11 cellular contexts compared by ENCODE assay signal in the genomic region with DNA sequence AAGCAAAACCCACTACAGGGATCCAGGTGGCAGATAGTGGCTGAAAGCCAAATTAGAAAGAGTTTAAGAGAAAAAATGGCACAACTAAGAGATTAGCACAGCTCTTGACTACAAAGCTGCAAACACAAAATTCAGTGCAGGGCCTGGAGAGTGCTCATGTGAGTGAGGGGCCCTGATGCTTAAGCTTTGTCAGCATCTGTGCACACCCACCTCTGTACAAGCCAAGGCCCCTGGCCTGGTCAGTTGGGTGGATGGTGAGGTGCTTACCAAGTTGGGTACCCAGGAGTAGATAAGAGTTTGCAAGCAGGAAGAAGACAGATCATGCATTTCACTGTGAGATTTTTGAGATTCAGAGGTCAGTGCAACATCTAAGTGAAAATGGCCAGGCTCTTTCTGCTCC.
A peak's percentile ranks its signal among the peaks of the same experiment; 100 is the strongest.
DNase-seq lines count a peak whose midpoint lies in the region; ATAC-seq and TF ChIP-seq lines count a peak whose summit lies in the region.
"Had no signal": no experiment of that assay in that cellular context is flagged by ENCODE, and none has a peak within 500 bp of the region (broad histone marks: within the 10 kb centered on the region; RNA-seq: fewer than 3 reads in every experiment).

No MANE protein-coding gene starts in this region.

- no peaks in the 10 kb centered on the region for H3K9me3 ChIP-seq in cardiac muscle cell (ENCODE audit: low read depth)
- H3K9me3 ChIP-seq in right atrium auricular region: no peaks in the 10 kb centered on the region
- H3K9me3 ChIP-seq: BE2C, vagina had no signal

- H3K4me3 ChIP-seq in cardiac muscle cell: no peak overlapping the region
- H3K4me3 ChIP-seq in right atrium auricular region: no peak overlapping the region
- H3K4me3 ChIP-seq: vagina had no signal

- H3K9me3 Mint-ChIP-seq in activated CD8-positive, alpha-beta T cell treated with anti-CD3 and anti-CD28 coated beads, Interleukin-2, amount 10 ng/mL, durations not matched to agents 7 days and 5 days (ENCODE audit: insufficient read depth): peaks cover 15% of the 10 kb centered on the region
- no peaks in the 10 kb centered on the region for H3K9me3 Mint-ChIP-seq in stimulated activated naive CD8-positive, alpha-beta T cell treated with anti-CD3 and anti-CD28 coated beads, Interleukin-15, amount 100 ng/mL, for 72 hours

- no peaks in the 10 kb centered on the region for H3K36me3 ChIP-seq in cardiac muscle cell
- no peaks in the 10 kb centered on the region for H3K36me3 ChIP-seq in right atrium auricular region
- H3K36me3 ChIP-seq: BE2C, vagina had no signal

- POLR2A ChIA-PET in activated CD8-positive, alpha-beta T cell treated with anti-CD3 and anti-CD28 coated beads, Interleukin-2, amount 10 ng/mL, durations not matched to agents 7 days and 5 days (lab: Charles Lee): no interaction called here

- peaks cover 2% of the 10 kb centered on the region for H3K27me3 Mint-ChIP-seq in activated CD8-positive, alpha-beta T cell treated with anti-CD3 and anti-CD28 coated beads, Interleukin-2, amount 10 ng/mL, durations not matched to agents 7 days and 5 days (ENCODE audit: low read depth)
- H3K27me3 Mint-ChIP-seq in stimulated activated naive CD8-positive, alpha-beta T cell treated with anti-CD3 and anti-CD28 coated beads, Interleukin-15, amount 100 ng/mL, for 72 hours: no peaks in the 10 kb centered on the region

- peak overlapping the region; percentile 21 for H3K4me3 Mint-ChIP-seq in activated CD8-positive, alpha-beta T cell treated with anti-CD3 and anti-CD28 coated beads, Interleukin-2, amount 10 ng/mL, durations not matched to agents 7 days and 5 days
- H3K4me3 Mint-ChIP-seq in stimulated activated naive CD8-positive, alpha-beta T cell treated with anti-CD3 and anti-CD28 coated beads, Interleukin-15, amount 100 ng/mL, for 72 hours: peak overlapping the region; percentile 27 to 63

- peaks cover 35% of the 10 kb centered on the region for H3K36me3 Mint-ChIP-seq in activated CD8-positive, alpha-beta T cell treated with anti-CD3 and anti-CD28 coated beads, Interleukin-2, amount 10 ng/mL, durations not matched to agents 7 days and 5 days (ENCODE audit: low read depth)

- ATAC-seq in HG02763 (IDR thresholded peaks at IDR 0.05; ENCODE audit: unreplicated experiment): peak; percentile 16
- ATAC-seq in activated CD8-positive, alpha-beta T cell treated with anti-CD3 and anti-CD28 coated beads, Interleukin-2, amount 10 ng/mL, durations not matched to agents 7 days and 5 days: peak; percentile 32
- peak; percentile 19 for ATAC-seq in stimulated activated naive CD8-positive, alpha-beta T cell treated with anti-CD3 and anti-CD28 coated beads, Interleukin-15, amount 100 ng/mL, for 72 hours
- ATAC-seq in HG02970 (IDR thresholded peaks at IDR 0.05; ENCODE audit: low FRiP score, unreplicated experiment): no peak

- H3K4me1 Mint-ChIP-seq in activated CD8-positive, alpha-beta T cell treated with anti-CD3 and anti-CD28 coated beads, Interleukin-2, amount 10 ng/mL, durations not matched to agents 7 days and 5 days (ENCODE audit: low read depth): peaks cover 66% of the 10 kb centered on the region
- H3K4me1 Mint-ChIP-seq in stimulated activated naive CD8-positive, alpha-beta T cell treated with anti-CD3 and anti-CD28 coated beads, Interleukin-15, amount 100 ng/mL, for 72 hours: peaks cover 63% of the 10 kb centered on the region

- no peak for TF ChIP-seq CTCF in cardiac muscle cell (IDR thresholded peaks at IDR 0.05; ENCODE audit: low read depth, low read length)
- TF ChIP-seq CTCF in right atrium auricular region (IDR thresholded peaks at IDR 0.05): no peak

- H3K27me3 ChIP-seq in cardiac muscle cell: no peaks in the 10 kb centered on the region
- no peaks in the 10 kb centered on the region for H3K27me3 ChIP-seq in right atrium auricular region
- H3K27me3 ChIP-seq: BE2C, vagina had no signal

- peaks cover 19% of the 10 kb centered on the region for H3K4me1 ChIP-seq in cardiac muscle cell (ENCODE audit: low read depth)
- peaks cover 0 to 8% of the 10 kb centered on the region in 2 donors for H3K4me1 ChIP-seq in right atrium auricular region
- H3K4me1 ChIP-seq: BE2C, vagina had no signal

- CTCF ChIA-PET in activated CD8-positive, alpha-beta T cell treated with anti-CD3 and anti-CD28 coated beads, Interleukin-2, amount 10 ng/mL, durations not matched to agents 7 days and 5 days (lab: Charles Lee): interaction anchor here (1.4 to 1.5 kb wide), 2 partner anchors 305 to 635 kb away, joined by 3 read pairs; no protein-coding TSS in a partner anchor

- H3K27ac ChIP-seq in cardiac muscle cell (peak overlapping the region; percentile 20), right atrium auricular region (no peak overlapping the region)
- H3K27ac ChIP-seq: vagina had no signal

- DNase-seq in cardiac muscle cell (ENCODE audit: low read depth in 1 of 2, low spot score in 1 of 2): no peak
- DNase-seq in right atrium auricular region (ENCODE audit: low spot score): no peak
- DNase-seq in activated CD8-positive, alpha-beta T cell treated with anti-CD3 and anti-CD28 coated beads, Interleukin-2, amount 10 ng/mL, durations not matched to agents 7 days and 5 days: peak; percentile 26
- no peak for DNase-seq in stimulated activated naive CD8-positive, alpha-beta T cell treated with anti-CD3 and anti-CD28 coated beads, Interleukin-15, amount 100 ng/mL, for 72 hours
- no peak for DNase-seq in DMS79 (lab: John Stamatoyannopoulos, UW)
- no peak for DNase-seq in inferior parietal cortex (ENCODE audit: extremely low spot score)
- DNase-seq: BE2C, NCI-H187 treated with DMSO at 0.1 percent for 48 hours had no signal

- peak overlapping the region; percentile 87 for H3K27ac Mint-ChIP-seq in activated CD8-positive, alpha-beta T cell treated with anti-CD3 and anti-CD28 coated beads, Interleukin-2, amount 10 ng/mL, durations not matched to agents 7 days and 5 days
- H3K27ac Mint-ChIP-seq in stimulated activated naive CD8-positive, alpha-beta T cell treated with anti-CD3 and anti-CD28 coated beads, Interleukin-15, amount 100 ng/mL, for 72 hours: peak overlapping the region; percentile 22 to 86
